14 cellular contexts compared by ENCODE assay signal in genomic region chr1:25020173-25020840, GRCh38.
A peak's percentile ranks its signal among the peaks of the same experiment; 100 is the strongest.
DNase-seq lines count a peak whose midpoint lies in the region; ATAC-seq and TF ChIP-seq lines count a peak whose summit lies in the region.
"Had no signal": no experiment of that assay in that cellular context is flagged by ENCODE, and none has a peak within 500 bp of the region (broad histone marks: within the 10 kb centered on the region; RNA-seq: fewer than 3 reads in every experiment).

No MANE protein-coding gene starts in this region.

- H3K9me3 Mint-ChIP-seq in activated naive CD4-positive, alpha-beta T cell treated with anti-CD3 and anti-CD28 coated beads for 36 hours: no peaks in the 10 kb centered on the region
- H3K9me3 Mint-ChIP-seq in central memory CD8-positive, alpha-beta T cell: no peaks in the 10 kb centered on the region
- H3K9me3 Mint-ChIP-seq in stimulated activated naive B cell treated with anti-CD40 and anti-IgM and Interleukin-4, amounts not matched to agents 10 μg/mL and 1 μg/mL and 100 μg/mL, for 72 hours: no peaks in the 10 kb centered on the region

- H3K4me1 ChIP-seq in OCI-LY1 (ENCODE audit: insufficient read depth, low read length, severe bottlenecking) (peaks cover 52% of the 10 kb centered on the region), ovary (ENCODE audit: insufficient read depth) (no peaks in the 10 kb centered on the region)
- H3K4me1 ChIP-seq: adrenal gland had no signal

- TF ChIP-seq CTCF in OCI-LY1 (IDR thresholded peaks at IDR 0.05; ENCODE audit: low read length) (no peak), ovary (IDR thresholded peaks at IDR 0.05) (no peak)

- no peak for TF ChIP-seq POLR2A in ovary (IDR thresholded peaks at IDR 0.05)

- H3K27ac ChIP-seq in OCI-LY1 (ENCODE audit: low read depth, low read length, poor library complexity, severe bottlenecking) (peak overlapping the region; percentile 97), ovary (no peak overlapping the region)
- H3K27ac ChIP-seq: adrenal gland had no signal

- 76 to 79% (median 77%) methylated on average over 15 of the region's 15 CpGs for WGBS in ovary, 3 donors

- no peak for DNase-seq in activated naive CD4-positive, alpha-beta T cell treated with anti-CD3 and anti-CD28 coated beads for 36 hours
- no peak for DNase-seq in activated naive CD4-positive, alpha-beta T cell treated with Interleukin-2 at 50 U/mL for 16 hours
- DNase-seq in central memory CD8-positive, alpha-beta T cell (ENCODE audit: low spot score in 2 of 2): no peak
- no peak for DNase-seq in stimulated activated naive B cell treated with anti-CD40 and anti-IgM and Interleukin-4, amounts not matched to agents 10 μg/mL and 1 μg/mL and 100 μg/mL, for 72 hours
- DNase-seq in HEK293T (ENCODE audit: extremely low spot score) (no peak), ovary (no peak)
- DNase-seq: activated CD4-positive, alpha-beta T cell treated with anti-CD3 and anti-CD28 coated beads for 4 hours; adrenal gland; DMS79; NCI-H2171; OCI-M1; SW 1271 had no signal

- intact Hi-C loops in activated naive CD4-positive, alpha-beta T cell treated with anti-CD3 and anti-CD28 coated beads for 36 hours (cut with micrococcal nuclease): no loop called here
- intact Hi-C loops in ovary (cut with DNase I): no loop called here

- H3K36me3 Mint-ChIP-seq in activated naive CD4-positive, alpha-beta T cell treated with anti-CD3 and anti-CD28 coated beads for 36 hours (ENCODE audit: low read depth): no peaks in the 10 kb centered on the region
- H3K36me3 Mint-ChIP-seq in central memory CD8-positive, alpha-beta T cell (ENCODE audit: insufficient read depth): peaks cover 8% of the 10 kb centered on the region
- H3K36me3 Mint-ChIP-seq in stimulated activated naive B cell treated with anti-CD40 and anti-IgM and Interleukin-4, amounts not matched to agents 10 μg/mL and 1 μg/mL and 100 μg/mL, for 72 hours: no peaks in the 10 kb centered on the region

- no peak overlapping the region; the same call in 1 of the 2 replicates for H3K9ac ChIP-seq in OCI-LY1 (ENCODE audit: low read length)

- no peak overlapping the region for H3K4me3 ChIP-seq in OCI-LY1 (ENCODE audit: low read depth, low read length, poor library complexity, severe bottlenecking)
- H3K4me3 ChIP-seq in ovary: no peak overlapping the region
- H3K4me3 ChIP-seq: adrenal gland had no signal

- no peaks in the 10 kb centered on the region for H3K9me2 ChIP-seq in OCI-LY1 (ENCODE audit: low read depth, low read length)

- no peaks in the 10 kb centered on the region for H4K20me1 ChIP-seq in OCI-LY1 (ENCODE audit: insufficient read depth, low read length)

- H3K9me3 ChIP-seq in OCI-LY1 (ENCODE audit: low read length): no peaks in the 10 kb centered on the region
- H3K9me3 ChIP-seq in ovary: no peaks in the 10 kb centered on the region
- H3K9me3 ChIP-seq: adrenal gland had no signal

- no peak overlapping the region for H2AFZ ChIP-seq in OCI-LY1 (ENCODE audit: low read length)

- POLR2A ChIA-PET in HEK293T (lab: Yijun Ruan, JAX): no interaction called here

- H3K27me3 ChIP-seq in OCI-LY1 (ENCODE audit: insufficient read depth, low read length) (no peaks in the 10 kb centered on the region), ovary (no peaks in the 10 kb centered on the region)
- H3K27me3 ChIP-seq: adrenal gland had no signal

- peaks cover 76% of the 10 kb centered on the region for H3K4me1 Mint-ChIP-seq in activated naive CD4-positive, alpha-beta T cell treated with anti-CD3 and anti-CD28 coated beads for 36 hours (ENCODE audit: low read depth)
- H3K4me1 Mint-ChIP-seq in central memory CD8-positive, alpha-beta T cell: peaks cover 76% of the 10 kb centered on the region
- peaks cover 60 to 71% of the 10 kb centered on the region in 2 donors for H3K4me1 Mint-ChIP-seq in stimulated activated naive B cell treated with anti-CD40 and anti-IgM and Interleukin-4, amounts not matched to agents 10 μg/mL and 1 μg/mL and 100 μg/mL, for 72 hours

- no peak overlapping the region; the same call in 1 of the 2 replicates for H3K4me2 ChIP-seq in OCI-LY1 (ENCODE audit: low read length)

- H3K4me3 Mint-ChIP-seq in activated naive CD4-positive, alpha-beta T cell treated with anti-CD3 and anti-CD28 coated beads for 36 hours: no peak overlapping the region
- peak overlapping the region; percentile 9 for H3K4me3 Mint-ChIP-seq in central memory CD8-positive, alpha-beta T cell
- peak overlapping the region in 1 of 2 donors; percentile 49 for H3K4me3 Mint-ChIP-seq in stimulated activated naive B cell treated with anti-CD40 and anti-IgM and Interleukin-4, amounts not matched to agents 10 μg/mL and 1 μg/mL and 100 μg/mL, for 72 hours

- no peaks in the 10 kb centered on the region for H3K36me3 ChIP-seq in OCI-LY1 (ENCODE audit: insufficient read depth, low read length)
- H3K36me3 ChIP-seq in ovary: no peaks in the 10 kb centered on the region
- H3K36me3 ChIP-seq: adrenal gland had no signal

- H3F3A ChIP-seq in OCI-LY1 (ENCODE audit: insufficient read depth, low read length): no peaks in the 10 kb centered on the region

- no peaks in the 10 kb centered on the region for H3K27me3 Mint-ChIP-seq in activated naive CD4-positive, alpha-beta T cell treated with anti-CD3 and anti-CD28 coated beads for 36 hours (ENCODE audit: low read depth)
- H3K27me3 Mint-ChIP-seq in central memory CD8-positive, alpha-beta T cell: no peaks in the 10 kb centered on the region
- H3K27me3 Mint-ChIP-seq in stimulated activated naive B cell treated with anti-CD40 and anti-IgM and Interleukin-4, amounts not matched to agents 10 μg/mL and 1 μg/mL and 100 μg/mL, for 72 hours: no peaks in the 10 kb centered on the region

- no peaks in the 10 kb centered on the region for H3K79me2 ChIP-seq in OCI-LY1 (ENCODE audit: insufficient read depth, low read length)

- CTCF ChIA-PET in activated naive CD4-positive, alpha-beta T cell treated with anti-CD3 and anti-CD28 coated beads for 36 hours (lab: Charles Lee): no interaction called here
- CTCF ChIA-PET in HEK293T (lab: Yijun Ruan, JAX): no interaction called here

- no peak for TF ChIP-seq EP300 in ovary (IDR thresholded peaks at IDR 0.05)

- H3K27ac Mint-ChIP-seq in activated naive CD4-positive, alpha-beta T cell treated with anti-CD3 and anti-CD28 coated beads for 36 hours: peak overlapping the region; percentile 96
- peak overlapping the region; percentile 92 for H3K27ac Mint-ChIP-seq in central memory CD8-positive, alpha-beta T cell (ENCODE audit: low read depth)
- peak overlapping the region; percentile 98 for H3K27ac Mint-ChIP-seq in stimulated activated naive B cell treated with anti-CD40 and anti-IgM and Interleukin-4, amounts not matched to agents 10 μg/mL and 1 μg/mL and 100 μg/mL, for 72 hours

- ATAC-seq in central memory CD8-positive, alpha-beta T cell (replicated peaks; ENCODE audit: extremely low read depth, poor library complexity, severe bottlenecking): no peak
- no peak for ATAC-seq in stimulated activated naive B cell treated with anti-CD40 and anti-IgM and Interleukin-4, amounts not matched to agents 10 μg/mL and 1 μg/mL and 100 μg/mL, for 72 hours (replicated peaks)
- ATAC-seq in HG03108 (IDR thresholded peaks at IDR 0.05; ENCODE audit: unreplicated experiment): no peak

TF ChIP-seq in HEK293T, 16 proteins besides CTCF, POLR2A, EP300 and RAD21:
- TF ChIP-seq LEF1 (IDR thresholded peaks at IDR 0.05; ENCODE audit: borderline replicate concordance) (no peak), TARDBP (IDR thresholded peaks at IDR 0.05) (no peak), ZNF384 (IDR thresholded peaks at IDR 0.05) (no peak), BHLHE40 (IDR thresholded peaks at IDR 0.05; ENCODE audit: borderline replicate concordance) (no peak), NFRKB (IDR thresholded peaks at IDR 0.05) (no peak), FOXK2 (IDR thresholded peaks at IDR 0.05) (no peak), CTBP1 (IDR thresholded peaks at IDR 0.05; ENCODE audit: borderline replicate concordance) (no peak), HDGF (IDR thresholded peaks at IDR 0.05; ENCODE audit: borderline replicate concordance) (no peak), FOXM1 (IDR thresholded peaks at IDR 0.05; ENCODE audit: borderline replicate concordance) (no peak), SP1 (IDR thresholded peaks at IDR 0.05) (no peak), PKNOX1 (IDR thresholded peaks at IDR 0.05) (no peak), ARNT (IDR thresholded peaks at IDR 0.05) (no peak), L3MBTL2 (conservative IDR thresholded peaks at IDR 0.05) (no peak), SUZ12 (IDR thresholded peaks at IDR 0.05) (no peak), FOXA1 (IDR thresholded peaks at IDR 0.05) (no peak), ELF4 (IDR thresholded peaks at IDR 0.05) (no peak)
